In the genomic region with DNA sequence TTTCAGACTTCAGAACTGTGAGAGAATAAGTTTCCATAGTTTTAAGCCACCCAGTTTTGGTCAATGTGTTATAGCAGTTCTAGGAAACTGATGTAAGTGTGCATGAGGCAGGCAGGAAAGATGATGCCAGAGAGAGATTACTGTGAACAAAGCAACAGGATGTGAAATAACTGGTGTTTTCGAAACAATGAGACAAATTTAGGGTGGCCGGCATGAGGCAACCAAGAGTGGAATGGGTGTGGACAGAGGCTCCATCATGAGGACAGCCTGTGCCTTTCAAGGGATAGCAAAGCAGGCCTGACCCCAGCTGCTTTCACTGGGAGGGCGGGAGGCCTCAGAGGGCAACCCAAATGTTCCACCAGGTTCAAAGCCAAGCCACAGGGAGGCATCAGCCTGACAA, we compare ENCODE assay signal across 10 cellular contexts.
DNase-seq lines count a peak whose midpoint lies in the region; TF ChIP-seq lines count a peak whose summit lies in the region.
"Had no signal": no experiment of that assay in that cellular context is flagged by ENCODE, and none has a peak within 500 bp of the region (broad histone marks: within the 10 kb centered on the region; RNA-seq: fewer than 3 reads in every experiment).

No MANE protein-coding gene starts in this region.

- TF ChIP-seq CTCF in right atrium auricular region (IDR thresholded peaks at IDR 0.05) (peak in 1 of 2 donors; percentile 31), GM13977 (IDR thresholded peaks at IDR 0.05; ENCODE audit: extremely low read depth, insufficient read depth, missing control alignments) (no peak)

- H3K27ac ChIP-seq in right atrium auricular region = peak overlapping the region in 1 of 2 donors; percentile 35
- H3K27ac ChIP-seq: C4-2B had no signal

- H3K27ac Mint-ChIP-seq in activated naive CD8-positive, alpha-beta T cell = peak overlapping the region; percentile 98

- in situ Hi-C loops in GM13977 (cut with MboI; ENCODE audit: low pct_unique_long_range_greater_than_20kb, low sequenced_read_pairs, unreplicated experiment) = no loop called here

- no peaks in the 10 kb centered on the region for H3K9me3 Mint-ChIP-seq in activated naive CD8-positive, alpha-beta T cell (ENCODE audit: low read depth)

- no peaks in the 10 kb centered on the region for H3K27me3 Mint-ChIP-seq in activated naive CD8-positive, alpha-beta T cell

- no peaks in the 10 kb centered on the region for H3K36me3 ChIP-seq in right atrium auricular region

- H3K4me3 Mint-ChIP-seq in activated naive CD8-positive, alpha-beta T cell = peak overlapping the region; percentile 55

- peaks cover 14% of the 10 kb centered on the region for H3K36me3 Mint-ChIP-seq in activated naive CD8-positive, alpha-beta T cell

- H3K27me3 ChIP-seq in right atrium auricular region = no peaks in the 10 kb centered on the region

- H3K4me1 Mint-ChIP-seq in activated naive CD8-positive, alpha-beta T cell (ENCODE audit: low read depth) = peaks cover 60% of the 10 kb centered on the region

- DNase-seq in AG20443 (ENCODE audit: low spot score) (peak; percentile 34), MV-4-11 (lab: John Stamatoyannopoulos, UW) (peak; percentile 99), right atrium auricular region (ENCODE audit: low spot score) (peak; percentile 76), GM13977 (ENCODE audit: low spot score) (no peak), NCI-H748 treated with DMSO at 0.1 percent for 48 hours (lab: John Stamatoyannopoulos, UW) (no peak), glomerular visceral epithelial cell (ENCODE audit: extremely low spot score) (no peak), HuH-7 (ENCODE audit: low spot score) (no peak)
- DNase-seq: NCI-H1417 treated with DMSO at 0.1 percent for 48 hours had no signal

- H3K4me3 ChIP-seq in right atrium auricular region = no peak overlapping the region

- H3K4me1 ChIP-seq in right atrium auricular region = peaks cover 0 to 32% of the 10 kb centered on the region in 2 donors

- H3K9me3 ChIP-seq in right atrium auricular region = no peaks in the 10 kb centered on the region

Comparison
In these comparisons a context has a peak if more than half of its experiments do, and no peak if none do; other contexts are left out.
1. DNase-seq: peak in AG20443 (single experiment), MV-4-11 (single experiment) and right atrium auricular region (single experiment); none in GM13977 (single experiment), NCI-H748 treated with DMSO at 0.1 percent for 48 hours (single experiment), glomerular visceral epithelial cell (single experiment) and HuH-7 (single experiment).